In genomic region chr6:26317503-26317902, GRCh38 we compare ENCODE assay signal across 34 cellular contexts.
"Had no signal": no experiment of that assay in that cellular context is flagged by ENCODE, and none has a peak within 500 bp of the region (broad histone marks: within the 10 kb centered on the region; RNA-seq: fewer than 3 reads in every experiment).

No MANE protein-coding gene starts in this region.

- H3K4me3 ChIP-seq: ascending aorta, breast epithelium, cardiac muscle cell, colonic mucosa, esophagus squamous epithelium, gastroesophageal sphincter had no signal

- DNase-seq: activated B cell treated with CpG ODN at 0.5 μM for 24 hours; activated CD4-positive, alpha-beta memory T cell treated with anti-CD3 and anti-CD28 coated beads for 36 hours; activated CD4-positive, alpha-beta T cell treated with anti-CD3 and anti-CD28 coated beads, Interleukin-2, amount 10 ng/mL, durations not matched to agents 24 days and 14 days; activated CD8-positive, alpha-beta memory T cell treated with anti-CD3 and anti-CD28 coated beads, Interleukin-2, amount 10 ng/mL, durations not matched to agents 7 days and 5 days; activated CD8-positive, alpha-beta memory T cell treated with anti-CD3 and anti-CD28 coated beads, Interleukin-2, amount 50 U/mL, for 4 hours; activated CD8-positive, alpha-beta T cell treated with anti-CD3 and anti-CD28 coated beads, Interleukin-2, amount 10 ng/mL, durations not matched to agents 7 days and 5 days; activated effector memory CD4-positive, alpha-beta T cell treated with anti-CD3 and anti-CD28 coated beads, Interleukin-2, amount 50 U/mL, for 16 hours; activated naive CD4-positive, alpha-beta T cell treated with anti-CD3 and anti-CD28 coated beads for 36 hours; activated naive CD8-positive, alpha-beta T cell treated with anti-CD3 and anti-CD28 coated beads for 36 hours; activated T-cell treated with anti-CD3 and anti-CD28 coated beads, Interleukin-2, amount 50 U/mL, for 1 hour; activated T-cell treated with anti-CD3 and anti-CD28 coated beads, Interleukin-2, amount 50 U/mL, for 48 hours; central memory CD4-positive, alpha-beta T cell; cerebellar nuclear complex; colonic mucosa; effector CD8-positive, alpha-beta T cell; esophagus squamous epithelium; foreskin melanocyte; T-helper 1 cell; T-helper 17 cell; T1000; WERI-Rb-1 had no signal

- H3K36me3 ChIP-seq: ascending aorta, breast epithelium, cardiac muscle cell, colonic mucosa, esophagus squamous epithelium, gastroesophageal sphincter, WERI-Rb-1 had no signal

- H3K4me3 Mint-ChIP-seq: activated B cell treated with CpG ODN at 0.5 μM for 24 hours; activated CD4-positive, alpha-beta memory T cell treated with anti-CD3 and anti-CD28 coated beads for 36 hours; activated CD4-positive, alpha-beta T cell treated with anti-CD3 and anti-CD28 coated beads, Interleukin-2, amount 10 ng/mL, durations not matched to agents 24 days and 14 days; activated CD8-positive, alpha-beta memory T cell treated with anti-CD3 and anti-CD28 coated beads, Interleukin-2, amount 10 ng/mL, durations not matched to agents 7 days and 5 days; activated CD8-positive, alpha-beta T cell treated with anti-CD3 and anti-CD28 coated beads, Interleukin-2, amount 10 ng/mL, durations not matched to agents 7 days and 5 days; activated naive CD4-positive, alpha-beta T cell treated with anti-CD3 and anti-CD28 coated beads for 36 hours; activated naive CD4-positive, alpha-beta T cell treated with anti-CD3 and anti-CD28 coated beads, Interleukin-2, amount 50 U/mL, for 24 hours; activated naive CD8-positive, alpha-beta T cell treated with anti-CD3 and anti-CD28 coated beads for 36 hours; activated T-helper 1 cell treated with anti-CD3 and anti-CD28 coated beads, Interleukin-12 subunit alpha, Interleukin-12 subunit beta, Interleukin-2, Interleukin-4 antibody, amounts not matched to agents 30 ng/mL and 10 ng/mL and 1 ng/mL, durations not matched to agents 14 hours and 24 hours and 36 hours; T-helper 17 cell; T-helper 2 cell treated with Interferon-gamma antibody and Interleukin-4, amounts not matched to agents 5 μg/mL and 100 μg/mL, for 36 hours had no signal

- H3K27ac ChIP-seq: ascending aorta, breast epithelium, cardiac muscle cell, colonic mucosa, epithelial cell of prostate, esophagus squamous epithelium, gastroesophageal sphincter, WERI-Rb-1 had no signal

- H3K9me3 ChIP-seq: ascending aorta, breast epithelium, colonic mucosa, esophagus squamous epithelium, gastroesophageal sphincter had no signal

- H3K4me1 ChIP-seq: breast epithelium, colonic mucosa had no signal

- FAIRE-seq: endometrium, endothelial cell of umbilical vein had no signal

- H3K9me3 Mint-ChIP-seq: activated B cell treated with CpG ODN at 0.5 μM for 24 hours; activated CD4-positive, alpha-beta memory T cell treated with anti-CD3 and anti-CD28 coated beads for 36 hours; activated CD4-positive, alpha-beta T cell treated with anti-CD3 and anti-CD28 coated beads, Interleukin-2, amount 10 ng/mL, durations not matched to agents 24 days and 14 days; activated naive CD4-positive, alpha-beta T cell treated with anti-CD3 and anti-CD28 coated beads for 36 hours; activated naive CD4-positive, alpha-beta T cell treated with anti-CD3 and anti-CD28 coated beads, Interleukin-2, amount 50 U/mL, for 24 hours; activated naive CD8-positive, alpha-beta T cell treated with anti-CD3 and anti-CD28 coated beads for 36 hours; activated T-helper 1 cell treated with anti-CD3 and anti-CD28 coated beads, Interleukin-12 subunit alpha, Interleukin-12 subunit beta, Interleukin-2, Interleukin-4 antibody, amounts not matched to agents 30 ng/mL and 10 ng/mL and 1 ng/mL, durations not matched to agents 14 hours and 24 hours and 36 hours; activated T-helper 2 cell treated with anti-CD3 and anti-CD28 coated beads, Interferon-gamma antibody, Interleukin-2, Interleukin-4, amounts not matched to agents 10 μg/mL and 5 μg/mL and 100 μg/mL, durations not matched to agents 14 hours and 24 hours and 36 hours; T-helper 2 cell treated with Interferon-gamma antibody and Interleukin-4, amounts not matched to agents 5 μg/mL and 100 μg/mL, for 36 hours had no signal

- H3K27ac Mint-ChIP-seq: activated B cell treated with CpG ODN at 0.5 μM for 24 hours; activated CD4-positive, alpha-beta memory T cell treated with anti-CD3 and anti-CD28 coated beads for 36 hours; activated CD4-positive, alpha-beta T cell treated with anti-CD3 and anti-CD28 coated beads, Interleukin-2, amount 10 ng/mL, durations not matched to agents 24 days and 14 days; activated CD8-positive, alpha-beta memory T cell treated with anti-CD3 and anti-CD28 coated beads, Interleukin-2, amount 10 ng/mL, durations not matched to agents 7 days and 5 days; activated CD8-positive, alpha-beta T cell treated with anti-CD3 and anti-CD28 coated beads, Interleukin-2, amount 10 ng/mL, durations not matched to agents 7 days and 5 days; activated naive CD4-positive, alpha-beta T cell treated with anti-CD3 and anti-CD28 coated beads for 36 hours; activated naive CD8-positive, alpha-beta T cell treated with anti-CD3 and anti-CD28 coated beads for 36 hours; activated T-helper 1 cell treated with anti-CD3 and anti-CD28 coated beads, Interleukin-12 subunit alpha, Interleukin-12 subunit beta, Interleukin-2, Interleukin-4 antibody, amounts not matched to agents 30 ng/mL and 10 ng/mL and 1 ng/mL, durations not matched to agents 14 hours and 24 hours and 36 hours; activated T-helper 2 cell treated with anti-CD3 and anti-CD28 coated beads, Interferon-gamma antibody, Interleukin-2, Interleukin-4, amounts not matched to agents 10 μg/mL and 5 μg/mL and 100 μg/mL, durations not matched to agents 14 hours and 24 hours and 36 hours; brain; T-helper 17 cell; T-helper 2 cell treated with Interferon-gamma antibody and Interleukin-4, amounts not matched to agents 5 μg/mL and 100 μg/mL, for 36 hours had no signal

- ATAC-seq: activated CD4-positive, CD25-positive, alpha-beta regulatory T cell treated with anti-CD3 and anti-CD28 coated beads, Interleukin-2, amount 50 U/mL, for 24 hours; activated CD8-positive, alpha-beta memory T cell treated with anti-CD3 and anti-CD28 coated beads, Interleukin-2, amount 10 ng/mL, durations not matched to agents 7 days and 5 days; activated CD8-positive, alpha-beta T cell treated with anti-CD3 and anti-CD28 coated beads, Interleukin-2, amount 10 ng/mL, durations not matched to agents 7 days and 5 days; gastroesophageal sphincter; T-helper 17 cell had no signal

- H3K36me3 Mint-ChIP-seq: activated CD8-positive, alpha-beta memory T cell treated with anti-CD3 and anti-CD28 coated beads, Interleukin-2, amount 10 ng/mL, durations not matched to agents 7 days and 5 days; activated naive CD4-positive, alpha-beta T cell treated with anti-CD3 and anti-CD28 coated beads, Interleukin-2, amount 50 U/mL, for 24 hours; brain had no signal
